Comparison of ENCODE assay signal across 13 cellular contexts in the genomic region with DNA sequence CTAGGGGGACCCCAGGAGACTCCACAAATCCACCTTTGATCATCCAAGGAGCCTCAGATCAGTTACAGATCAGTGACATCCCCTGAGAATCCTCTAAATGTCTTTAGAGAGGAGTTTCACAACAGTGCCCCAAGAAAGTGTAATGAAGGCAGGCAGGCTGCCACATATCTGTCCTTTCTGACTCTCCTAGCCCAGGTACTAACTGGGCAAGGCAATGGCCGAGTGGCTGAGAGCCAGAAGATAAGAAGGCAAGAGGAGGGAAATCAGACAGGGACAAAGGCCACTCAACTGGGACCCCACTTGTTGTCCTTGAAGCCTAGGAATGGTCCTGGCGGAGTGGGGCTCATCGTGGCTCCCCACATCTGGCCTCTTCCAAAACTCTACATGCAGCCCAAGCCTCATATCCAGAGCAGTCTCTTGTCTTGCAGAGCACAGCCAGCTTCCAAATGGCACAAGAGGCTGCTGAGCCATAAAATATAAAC. TPM values are rescaled to one million over a fixed set of nuclear protein-coding genes. Genes with fewer than 3 reads are reported as not detected.
DNase-seq lines count a peak whose midpoint lies in the region; ATAC-seq and TF ChIP-seq lines count a peak whose summit lies in the region.
"Had no signal": no experiment of that assay in that cellular context is flagged by ENCODE, and none has a peak within 500 bp of the region (broad histone marks: within the 10 kb centered on the region; RNA-seq: fewer than 3 reads in every experiment).

No MANE protein-coding gene starts in this region.

- TF ChIP-seq CTCF in vagina (IDR thresholded peaks at IDR 0.05) (no peak), GM10266 (IDR thresholded peaks at IDR 0.05; ENCODE audit: control insufficient read depth, insufficient read depth, low read depth, missing control alignments) (no peak)

- peak overlapping the region; percentile 21 for H3K9ac ChIP-seq in muscle layer of colon (ENCODE audit: low read length)

- H3K4me3 ChIP-seq in muscle layer of colon (ENCODE audit: low read depth in 1 of 2, low read length in 2 of 2) = peak overlapping the region; percentile 19 to 28
- H3K4me3 ChIP-seq in vagina = no peak overlapping the region

- H3K27me3 ChIP-seq in muscle layer of colon (ENCODE audit: control insufficient read depth in 1 of 2, insufficient read depth in 2 of 2, low read length in 2 of 2) (no peaks in the 10 kb centered on the region), vagina (no peaks in the 10 kb centered on the region)

- peaks cover 9% of the 10 kb centered on the region for H3K36me3 Mint-ChIP-seq in central memory CD8-positive, alpha-beta T cell (ENCODE audit: insufficient read depth)
- H3K36me3 Mint-ChIP-seq: memory B cell had no signal

- H3K27me3 Mint-ChIP-seq in central memory CD8-positive, alpha-beta T cell = peaks cover 6% of the 10 kb centered on the region

- H3K4me1 ChIP-seq in muscle layer of colon (ENCODE audit: insufficient read depth, low read length) = peaks cover 99% of the 10 kb centered on the region
- H3K4me1 ChIP-seq in vagina = peaks cover 70% of the 10 kb centered on the region

- peak overlapping the region; percentile 54 for H3K4me3 Mint-ChIP-seq in central memory CD8-positive, alpha-beta T cell
- H3K4me3 Mint-ChIP-seq: memory B cell had no signal

- H3K4me1 Mint-ChIP-seq in central memory CD8-positive, alpha-beta T cell = peaks cover 36% of the 10 kb centered on the region
- H3K4me1 Mint-ChIP-seq: memory B cell had no signal

- peaks cover 37% of the 10 kb centered on the region for H3K36me3 ChIP-seq in muscle layer of colon (ENCODE audit: insufficient read depth, low read length)
- H3K36me3 ChIP-seq in vagina = no peaks in the 10 kb centered on the region

- H3K27ac ChIP-seq in muscle layer of colon (ENCODE audit: low read depth, low read length) (peak overlapping the region; percentile 91), vagina (peak overlapping the region; percentile 42)

- DNase-seq in Right ventricle myocardium superior = no peak
- DNase-seq in cardiac septum (ENCODE audit: low spot score) = no peak
- no peak for DNase-seq in central memory CD8-positive, alpha-beta T cell (ENCODE audit: low spot score in 2 of 2)
- DNase-seq in vagina (ENCODE audit: extremely low spot score in 2 of 2) = no peak
- DNase-seq in GM10266 (ENCODE audit: extremely low spot score) = no peak
- no peak for DNase-seq in AG20443 (ENCODE audit: low spot score)
- DNase-seq in hippocampal formation (lab: John Stamatoyannopoulos, UW) = no peak
- DNase-seq: AML-193, NCI-H1105 treated with DMSO at 0.1 percent for 48 hours, NCI-H526 treated with DMSO at 0.1 percent for 48 hours, retina had no signal

- intact Hi-C loops in Right ventricle myocardium superior (cut with DNase I) (no loop called here), cardiac septum (cut with DNase I) (no loop called here), vagina (cut with DNase I) (no loop called here)

- TF ChIP-seq POLR2A in vagina (IDR thresholded peaks at IDR 0.05) = no peak

- H3K27ac Mint-ChIP-seq in central memory CD8-positive, alpha-beta T cell (ENCODE audit: low read depth) = no peak overlapping the region
- H3K27ac Mint-ChIP-seq: memory B cell had no signal

- ATAC-seq in Right ventricle myocardium superior (ENCODE audit: poor library complexity) = peak; percentile 35
- no peak for ATAC-seq in central memory CD8-positive, alpha-beta T cell (replicated peaks; ENCODE audit: extremely low read depth, poor library complexity, severe bottlenecking)

- H3K9me3 ChIP-seq in muscle layer of colon (ENCODE audit: low read length) = no peaks in the 10 kb centered on the region
- H3K9me3 ChIP-seq in vagina = no peaks in the 10 kb centered on the region

- no peaks in the 10 kb centered on the region for H3K9me3 Mint-ChIP-seq in central memory CD8-positive, alpha-beta T cell
- H3K9me3 Mint-ChIP-seq: memory B cell had no signal

RNA-seq across cellular contexts. Expression of a gene that starts 11.6 kb away (rescaled TPM):
- 92.5 TPM for total RNA-seq in Right ventricle myocardium superior
- 346 TPM for total RNA-seq in cardiac septum
- total RNA-seq in vagina = 209 TPM

Comparison
In these comparisons a context has a peak if more than half of its experiments do, and no peak if none do; other contexts are left out.
1. H3K4me3 ChIP-seq: peak in muscle layer of colon (2 of 2); none in vagina (0 of 2).